Comparison of ENCODE assay signal across 8 cellular contexts in the genomic region with DNA sequence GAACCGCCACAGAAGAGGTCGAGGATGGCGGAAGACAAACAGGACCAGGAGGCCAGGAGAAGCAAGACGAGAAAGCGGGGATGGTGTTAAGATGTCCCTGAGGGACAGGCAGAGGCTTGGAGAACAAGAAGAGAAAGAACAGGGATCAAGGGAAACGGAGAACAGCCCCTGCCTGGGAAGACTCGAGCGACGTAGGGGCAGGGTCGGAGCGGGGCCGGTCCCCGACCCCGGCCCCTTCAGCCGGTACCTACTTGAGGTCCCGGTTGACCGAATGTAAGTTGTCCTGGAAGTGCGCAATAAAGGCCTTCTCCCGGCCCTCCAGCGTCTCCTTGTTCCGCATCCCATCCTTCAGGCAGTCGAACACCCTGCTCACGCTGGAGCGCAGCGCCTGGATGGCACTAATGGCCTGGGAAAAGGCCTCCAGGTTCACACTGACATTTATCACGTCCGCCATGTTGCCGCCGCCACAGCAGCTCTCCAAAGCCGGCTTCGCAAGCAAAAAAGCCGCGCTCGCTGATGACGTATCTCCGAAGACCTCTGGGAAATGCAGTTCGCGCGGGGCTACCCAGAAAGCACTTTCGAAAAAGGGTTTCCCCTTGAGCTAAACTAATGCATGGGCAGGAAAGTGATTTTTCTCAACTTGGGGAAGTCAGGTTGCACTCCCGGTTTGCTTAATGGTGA. TPM values are rescaled to one million over a fixed set of nuclear protein-coding genes. Genes with fewer than 3 reads are reported as not detected.
DNase-seq lines count a peak whose midpoint lies in the region; ATAC-seq, FAIRE-seq and TF ChIP-seq lines count a peak whose summit lies in the region.

TSS of gene MED27 (minus strand) at position 477 of the 681 bp plus-strand sequence. CDS start at position 454, 23 bp downstream.

- H2BK5ac ChIP-seq in H1 (ENCODE audit: low read depth, low read length): no peak within 1 kb of the TSS; the same call in 1 of the 2 replicates

- peaks cover 0 to 18% (median 7%) of the 10 kb centered on the region in 4 experiments; a peak in 6 of 8 replicates for H3K36me3 ChIP-seq in H1 (ENCODE audit: control insufficient read depth in 2 of 4, insufficient read depth in 4 of 4, low read length in 3 of 4)

- no peak within 1 kb of the TSS for H2BK12ac ChIP-seq in H1 (ENCODE audit: low read depth, low read length)

- H3K4ac ChIP-seq in H1 (replicated peaks; ENCODE audit: insufficient read length, low read depth, low read length): peak within 1 kb of the TSS; percentile 53

- peaks cover 3 to 27% of the 10 kb centered on the region in 2 experiments; a peak in 3 of 4 replicates for H3K79me2 ChIP-seq in H1 (ENCODE audit: control insufficient read depth in 1 of 2, insufficient read depth in 2 of 2, low read length in 2 of 2)

- DNase-seq in CD1c-positive myeloid dendritic cell (ENCODE audit: extremely low spot score) (peak; percentile 98), HT1080 (ENCODE audit: low read depth) (peak; percentile 82), NOMO-1 (lab: John Stamatoyannopoulos, UW; ENCODE audit: unreplicated experiment in 2 of 2) (peak; percentile 84 to 96), H1 (ENCODE audit: low read depth in 1 of 2, low spot score in 2 of 2) (peak; percentile 63 to 92), memory B cell (ENCODE audit: low spot score in 2 of 2) (peak; percentile 87 to 92)
- peak; percentile 89 for DNase-seq in stimulated activated CD8-positive, alpha-beta memory T cell treated with anti-CD3 and anti-CD28 coated beads, Interleukin-12 subunit alpha, Interleukin-12 subunit beta, amount 100 ng/mL, for 1 hour (ENCODE audit: low read depth)

- H3K27me3 ChIP-seq in H1 (replicated peaks in 1 of 4; ENCODE audit: control insufficient read depth in 3 of 4, extremely low read depth in 1 of 4, insufficient read depth in 3 of 4, low read length in 3 of 4): no peaks in the 10 kb centered on the region

- H3K27ac ChIP-seq in H1 (ENCODE audit: low read depth, low read length): 0 out of 2 replicates have a peak within 1 kb of the TSS, but pooled peaks have one; percentile 5

- H4K5ac ChIP-seq in H1 (ENCODE audit: insufficient read length, low read depth, low read length): no peak within 1 kb of the TSS

- peaks cover 2% of the 10 kb centered on the region for H3K27me3 Mint-ChIP-seq in memory B cell

- peak within 1 kb of the TSS; percentile 74 for H2AFZ ChIP-seq in H1 (ENCODE audit: low read length)

- peak within 1 kb of the TSS in 3 of 4 experiments; percentile 68 to 85 (median 72); a peak in 6 of 7 replicates for H3K9ac ChIP-seq in H1 (replicated peaks in 1 of 4; ENCODE audit: extremely low read depth in 1 of 4, low read depth in 3 of 4, low read length in 3 of 4)

- no peak within 1 kb of the TSS for H3K18ac ChIP-seq in H1 (ENCODE audit: extremely low read depth, low read length)

- H2AK5ac ChIP-seq in H1 (ENCODE audit: low read depth, low read length): 0 out of 2 replicates have a peak within 1 kb of the TSS, but pooled peaks have one; percentile 24

- CTCF ChIA-PET in activated CD8-positive, alpha-beta memory T cell treated with anti-CD3 and anti-CD28 coated beads for 36 hours (lab: Charles Lee): no interaction called here
- CTCF ChIA-PET in H1 (lab: Charles Lee; ENCODE audit: partially characterized antibody): interaction anchor here (1.2 kb wide), 1 partner anchor 12 kb away, joined by 3 read pairs; no protein-coding TSS in a partner anchor

- peak; percentile 58 for FAIRE-seq in H1 (lab: Jason Lieb, UNC)

- H3K9me3 ChIP-seq in H1 (ENCODE audit: insufficient read depth in 2 of 2, low read depth in 1 of 2, low read length in 1 of 2): no peaks in the 10 kb centered on the region

- H3K4me1 ChIP-seq in H1 (replicated peaks in 1 of 4; ENCODE audit: control insufficient read depth in 3 of 4, insufficient read depth in 4 of 4, low read length in 3 of 4): peaks cover 0 to 3% (median 0%) of the 10 kb centered on the region in 4 experiments; a peak in 2 of 7 replicates

- peaks cover 3 to 4% of the 10 kb centered on the region in 2 experiments for H4K20me1 ChIP-seq in H1 (replicated peaks in 1 of 2; ENCODE audit: control insufficient read depth in 1 of 2, insufficient read depth in 2 of 2, low read length in 2 of 2)

- no peak within 1 kb of the TSS for H2BK20ac ChIP-seq in H1 (ENCODE audit: low read length)

- TF ChIP-seq EP300 in H1 (IDR thresholded peaks at IDR 0.05; ENCODE audit: borderline replicate concordance in 1 of 2, low read depth in 2 of 2, low read length in 2 of 2): no peak

- H3K23ac ChIP-seq in H1 (ENCODE audit: insufficient read length): no peak within 1 kb of the TSS

- H3K23me2 ChIP-seq in H1 (ENCODE audit: low read depth, low read length): peaks cover 6% of the 10 kb centered on the region; the same call in 1 of the 2 replicates

- WGBS in H1 (ENCODE audit: extremely low coverage in 1 of 2, insufficient coverage in 1 of 2, insufficient read length in 1 of 2, insufficient replicate concordance in 2 of 2, low coverage in 1 of 2, low lambda C conversion rate in 2 of 2, missing lambda C conversion rate in 1 of 2), 2 experiments: 2% methylated on average over 40 of the region's 41 CpGs; no CpG with 5 or more reads in 1 of the 2 experiments

- peak within 1 kb of the TSS; percentile 88 to 93 for H3K4me2 ChIP-seq in H1 (ENCODE audit: insufficient read depth in 1 of 2, low read depth in 2 of 2, low read length in 2 of 2)

- H3K36me3 Mint-ChIP-seq in memory B cell: peaks cover 5% of the 10 kb centered on the region

- ATAC-seq in GM19452 (IDR thresholded peaks at IDR 0.05; ENCODE audit: unreplicated experiment): peak; percentile 75
- peak; percentile 99 for ATAC-seq in memory B cell (ENCODE audit: low read depth)

- H3K14ac ChIP-seq in H1 (ENCODE audit: insufficient read length): no peak within 1 kb of the TSS

- POLR2A ChIA-PET in activated CD8-positive, alpha-beta memory T cell treated with anti-CD3 and anti-CD28 coated beads for 36 hours (lab: Charles Lee): interaction anchor here (0.6 to 1.0 kb wide), 2 partner anchors 61 to 240 kb away, joined by 3 read pairs; no protein-coding TSS in a partner anchor
- POLR2A ChIA-PET in H1 (lab: Charles Lee; ENCODE audit: partially characterized antibody): interaction anchor here (1.0 to 1.5 kb wide), 3 partner anchors 12 to 85 kb away, joined by 3 read pairs; no protein-coding TSS in a partner anchor

- no peak within 1 kb of the TSS for H2BK120ac ChIP-seq in H1 (replicated peaks; ENCODE audit: low read depth, low read length)

- H2BK15ac ChIP-seq in H1 (ENCODE audit: low read length): no peak within 1 kb of the TSS

- no peak within 1 kb of the TSS for H3K56ac ChIP-seq in H1 (replicated peaks; ENCODE audit: insufficient read length, low read depth, low read length)

- peak within 1 kb of the TSS; percentile 97 for H3K4me3 Mint-ChIP-seq in memory B cell

- peaks cover 11% of the 10 kb centered on the region for H3K79me1 ChIP-seq in H1 (ENCODE audit: low read depth, low read length)

- TF ChIP-seq RAD21 in H1 (IDR thresholded peaks at IDR 0.05 in 1 of 2, conservative IDR thresholded peaks at IDR 0.05 in 1 of 2; ENCODE audit: low read depth in 2 of 2, low read length in 2 of 2): 0 out of 4 replicates have a peak, but pooled peaks of 1 of the 2 experiments have one; percentile 3

- no peaks in the 10 kb centered on the region for H3K9me3 Mint-ChIP-seq in memory B cell

- peak in 1 of 2 experiments; percentile 80; a peak in 2 of 3 replicates for TF ChIP-seq POLR2A in H1 (IDR thresholded peaks at IDR 0.05; ENCODE audit: control extremely low read depth in 1 of 2, low read depth in 2 of 2, low read length in 2 of 2)

- no peak for TF ChIP-seq CTCF in H1 (IDR thresholded peaks at IDR 0.05; ENCODE audit: control extremely low read depth in 1 of 3, insufficient read depth in 1 of 3, low read depth in 1 of 3, low read length in 3 of 3)

- peaks cover 19% of the 10 kb centered on the region for H3K4me1 Mint-ChIP-seq in memory B cell

- peak within 1 kb of the TSS; percentile 78 for H4K8ac ChIP-seq in H1 (ENCODE audit: extremely low read depth, insufficient read depth, low read length)

- peak within 1 kb of the TSS; percentile 69 to 91 (median 82) for H3K4me3 ChIP-seq in H1 (ENCODE audit: extremely low read depth in 1 of 4, insufficient read depth in 2 of 4, low read depth in 3 of 4, low read length in 4 of 4)

- peak within 1 kb of the TSS; percentile 56 for H4K91ac ChIP-seq in H1 (replicated peaks; ENCODE audit: insufficient read length, low read length)

- H3K27ac Mint-ChIP-seq in memory B cell: peak within 1 kb of the TSS; percentile 93

TF ChIP-seq in H1, 55 proteins besides CTCF, POLR2A, EP300 and RAD21 (continues in another document):
- TF ChIP-seq CBX8 (IDR thresholded peaks at IDR 0.05; ENCODE audit: borderline replicate concordance, low read depth, low read length) (no peak), BACH1 (IDR thresholded peaks at IDR 0.05; ENCODE audit: low read length) (no peak), RBBP5 (IDR thresholded peaks at IDR 0.05; ENCODE audit: borderline replicate concordance, low read depth, low read length) (no peak), USF2 (IDR thresholded peaks at IDR 0.05; ENCODE audit: low read length) (no peak), KDM5A (IDR thresholded peaks at IDR 0.05; ENCODE audit: low read length) (peak; percentile 93), SIN3A (conservative IDR thresholded peaks at IDR 0.05 in 1 of 2, IDR thresholded peaks at IDR 0.05 in 1 of 2; ENCODE audit: low read depth in 1 of 2, low read length in 2 of 2) (peak in 1 of 2 experiments; percentile 96; a peak in 2 of 4 replicates), CHD2 (IDR thresholded peaks at IDR 0.05; ENCODE audit: low read length) (peak; percentile 71)

RNA-seq across cellular contexts. Expression of gene MED27, which starts in this region (rescaled TPM):
- total RNA-seq in HT1080 (2014; rRNA removed; shearing (Covaris generic)): 59.5 and 63.5 TPM in 2 replicates
- 28.6 and 31.0 TPM in 2 replicates for polyA plus RNA-seq in HT1080 (2015; cell fraction: cytosol; rRNA removed)
- 25.7 and 25.8 TPM in 2 replicates for polyA plus RNA-seq in HT1080 (2015; cell fraction: nucleus; rRNA removed)
- total RNA-seq in activated CD8-positive, alpha-beta memory T cell treated with anti-CD3 and anti-CD28 coated beads for 36 hours: 10 to 100 TPM; 33.0 to 35.0 TPM
- total RNA-seq in H1 (2021; fragmentation: NEBNext Ultra II Directional; extraction: Animal tissue kit (Norgen Biotek cat#: 25700)): 29.9 and 32.7 TPM in 2 replicates
- polyA plus RNA-seq in H1 (2011; rRNA removed): 47.7 and 56.5 TPM in 2 replicates
- 44.4 TPM for polyA plus RNA-seq in H1 (2011; cell fraction: cytosol; rRNA removed)
- polyA plus RNA-seq in H1 (2011; cell fraction: nucleus; rRNA removed): 32.8 TPM
- 33.4 to 41.5 TPM (median 38.8 TPM) in 4 replicates for polyA plus RNA-seq in H1 (2012, experiment 1 of 2)
- polyA plus RNA-seq in H1 (2012, experiment 2 of 2): 42.6 TPM
- 28.8 TPM for polyA plus RNA-seq in H1 (2013, experiment 1 of 2)
- polyA plus RNA-seq in H1 (2013, experiment 2 of 2): 28.3 TPM
- 46.9 and 54.7 TPM in 2 replicates for polyA minus RNA-seq in H1 (2011; rRNA and poly(A)+ RNA removed)
- 21.1 TPM for polyA minus RNA-seq in H1 (2011; cell fraction: cytosol; rRNA and poly(A)+ RNA removed)
- 24.3 TPM for polyA minus RNA-seq in H1 (2011; cell fraction: nucleus; rRNA and poly(A)+ RNA removed)

Comparison
In these comparisons a context has a peak if more than half of its experiments do, and no peak if none do; other contexts are left out.
1. Peak in every context shown above with its lines: DNase-seq, ATAC-seq, H3K4me3 ChIP-seq and H3K27ac ChIP-seq.